27 cellular contexts compared by ENCODE assay signal in genomic region chr10:35890970-35891330, GRCh38.
DNase-seq lines count a peak whose midpoint lies in the region; ATAC-seq and TF ChIP-seq lines count a peak whose summit lies in the region.
"Had no signal": no experiment of that assay in that cellular context is flagged by ENCODE, and none has a peak within 500 bp of the region (broad histone marks: within the 10 kb centered on the region; RNA-seq: fewer than 3 reads in every experiment).

No MANE protein-coding gene starts in this region.

- DNase-seq in M059J (ENCODE audit: low read depth) (peak; percentile 21), body of pancreas (no peak), left kidney (ENCODE audit: low read depth, low spot score) (peak; percentile 63), retinal pigment epithelial cell (ENCODE audit: low read depth) (peak; percentile 38), medulla oblongata (ENCODE audit: extremely low spot score) (no peak), NCI-H345 treated with DMSO at 0.1 percent for 48 hours (lab: John Stamatoyannopoulos, UW; ENCODE audit: unreplicated experiment) (no peak), RKO (ENCODE audit: low spot score) (no peak)
- DNase-seq: activated CD4-positive, alpha-beta T cell treated with anti-CD3 and anti-CD28 coated beads for 36 hours; activated naive CD4-positive, alpha-beta T cell treated with Interleukin-2 at 50 U/mL for 16 hours; activated T-cell treated with anti-CD3 and anti-CD28 coated beads, Interleukin-2, amount 50 U/mL, for 4 hours; amniotic stem cell; central memory CD4-positive, alpha-beta T cell; dorsolateral prefrontal cortex; erythroblast; H7; left cardiac atrium; MG63; midbrain; NCI-H1417 treated with DMSO at 0.1 percent for 48 hours; NCI-H526; SHP77; small intestine; stimulated activated CD4-positive, alpha-beta T cell treated with anti-CD3 and anti-CD28 coated beads, Interleukin-2, amount 100 ng/mL, for 48 hours; stimulated activated naive B cell treated with anti-CD40 and anti-IgM and Interleukin-4, amounts not matched to agents 10 μg/mL and 1 μg/mL and 100 μg/mL, for 72 hours had no signal

- H3K4me3 ChIP-seq in body of pancreas = no peak overlapping the region
- H3K4me3 ChIP-seq in retinal pigment epithelial cell (ENCODE audit: low read length) = no peak overlapping the region
- H3K4me3 ChIP-seq: dorsolateral prefrontal cortex, MG63, prostate gland, thoracic aorta had no signal

- ATAC-seq in body of pancreas = peak; percentile 67
- no peak for ATAC-seq in GM19463 (IDR thresholded peaks at IDR 0.05; ENCODE audit: unreplicated experiment)
- ATAC-seq: activated CD4-positive, alpha-beta T cell treated with anti-CD3 and anti-CD28 coated beads for 36 hours; activated T-cell treated with anti-CD3 and anti-CD28 coated beads, Interleukin-2, amount 50 U/mL, for 4 hours; left cardiac atrium; stimulated activated naive B cell treated with anti-CD40 and anti-IgM and Interleukin-4, amounts not matched to agents 10 μg/mL and 1 μg/mL and 100 μg/mL, for 72 hours had no signal

- intact Hi-C loops in body of pancreas (cut with DNase I) = no loop called here

- TF ChIP-seq CTCF in body of pancreas (IDR thresholded peaks at IDR 0.05) (no peak), retinal pigment epithelial cell (conservative IDR thresholded peaks at IDR 0.05; ENCODE audit: low read depth, low read length) (no peak)

- WGBS in body of pancreas, 2 donors = 15 to 16% methylated on average over 2 of the region's 2 CpGs

- no peaks in the 10 kb centered on the region for H3K9me3 ChIP-seq in body of pancreas
- H3K9me3 ChIP-seq: MG63, prostate gland, thoracic aorta had no signal

- no peaks in the 10 kb centered on the region for H3K27me3 ChIP-seq in body of pancreas
- H3K27me3 ChIP-seq: MG63 had no signal

- H3K27ac ChIP-seq in body of pancreas = peak overlapping the region in 3 of 4 donors; percentile 8 to 46 (median 10)
- H3K27ac ChIP-seq: dorsolateral prefrontal cortex, prostate gland, thoracic aorta had no signal

- no peak for TF ChIP-seq POLR2A in body of pancreas (IDR thresholded peaks at IDR 0.05)

- H3K4me1 ChIP-seq in body of pancreas = no peaks in the 10 kb centered on the region
- H3K4me1 ChIP-seq: prostate gland had no signal

- H3K36me3 ChIP-seq in body of pancreas (replicated peaks in 1 of 2; ENCODE audit: insufficient read depth in 1 of 2, low read depth in 2 of 2) = no peaks in the 10 kb centered on the region
- H3K36me3 ChIP-seq: MG63, prostate gland, thoracic aorta had no signal

Comparison
In these comparisons a context has a peak if more than half of its experiments do, and no peak if none do; other contexts are left out.
1. DNase-seq: peak in M059J (single experiment), left kidney (single experiment) and retinal pigment epithelial cell (single experiment); none in body of pancreas (0 of 4), medulla oblongata (single experiment), NCI-H345 treated with DMSO at 0.1 percent for 48 hours (single experiment) and RKO (single experiment).